Comparison of ENCODE assay signal across 16 cellular contexts in genomic region chr12:48352157-48352775, GRCh38. TPM values are rescaled to one million over a fixed set of nuclear protein-coding genes. Genes with fewer than 3 reads are reported as not detected.
DNase-seq lines count a peak whose midpoint lies in the region; ATAC-seq, FAIRE-seq and TF ChIP-seq lines count a peak whose summit lies in the region.
"Had no signal": no experiment of that assay in that cellular context is flagged by ENCODE, and none has a peak within 500 bp of the region (broad histone marks: within the 10 kb centered on the region; RNA-seq: fewer than 3 reads in every experiment).

No MANE protein-coding gene starts in this region.

- no peak for FAIRE-seq in HepG2 (lab: Jason Lieb, UNC)
- FAIRE-seq: RCC 7860 had no signal

- no TSS peak for BruUV-seq in HepG2 (replicated peaks; lab: Mats Ljungman, UMichigan)

- peaks cover 33% of the 10 kb centered on the region in 2 donors for H3K4me1 Mint-ChIP-seq in natural killer cell

- H3K27ac Mint-ChIP-seq in natural killer cell, result peak overlapping the region; percentile 62 to 98
- H3K27ac Mint-ChIP-seq: activated CD4-positive, alpha-beta memory T cell treated with anti-CD3 and anti-CD28 coated beads, Interleukin-2, amount 10 ng/mL, durations not matched to agents 7 days and 5 days had no signal

- TF ChIP-seq RAD21 in HepG2 (CRISPR knock-in tag; IDR thresholded peaks at IDR 0.05), result no peak

- ATAC-seq in HepG2, result no peak
- ATAC-seq in right lobe of liver, result no peak
- ATAC-seq in natural killer cell, result no peak
- no peak for ATAC-seq in HG02973 (IDR thresholded peaks at IDR 0.05; ENCODE audit: unreplicated experiment)
- no peak for ATAC-seq in HG02852 (IDR thresholded peaks at IDR 0.05; ENCODE audit: unreplicated experiment)
- ATAC-seq: left cardiac atrium had no signal

- no peak overlapping the region for H2AFZ ChIP-seq in HepG2 (ENCODE audit: low read length)

- H3K9ac ChIP-seq in HepG2 (ENCODE audit: insufficient read depth, low read depth, low read length), result no peak overlapping the region

- H3K9me3 ChIP-seq in HepG2 (ENCODE audit: low read length) (no peaks in the 10 kb centered on the region), right lobe of liver (no peaks in the 10 kb centered on the region)
- H3K9me3 ChIP-seq: esophagus squamous epithelium had no signal

- peaks cover 35% of the 10 kb centered on the region for H3K4me1 ChIP-seq in HepG2 (ENCODE audit: insufficient read depth, low read length)
- peaks cover 0 to 12% (median 3%) of the 10 kb centered on the region in 4 donors for H3K4me1 ChIP-seq in right lobe of liver

- H3K27ac ChIP-seq in HepG2 (ENCODE audit: extremely low read length, insufficient read depth, low read length), result no peak overlapping the region
- H3K27ac ChIP-seq in right lobe of liver, result no peak overlapping the region
- peak overlapping the region; percentile 91 for H3K27ac ChIP-seq in VCaP

- CTCF ChIA-PET in HepG2 (lab: Yijun Ruan, JAX; ENCODE audit: low intra/inter-chr PET ratio, low total read pairs), result no interaction called here

- H3K9me3 Mint-ChIP-seq in natural killer cell, result no peaks in the 10 kb centered on the region
- H3K9me3 Mint-ChIP-seq: activated CD4-positive, alpha-beta memory T cell treated with anti-CD3 and anti-CD28 coated beads, Interleukin-2, amount 10 ng/mL, durations not matched to agents 7 days and 5 days had no signal

- TF ChIP-seq POLR2A in HepG2 (IDR thresholded peaks at IDR 0.05; ENCODE audit: insufficient read depth in 1 of 2, low read depth in 2 of 2, low read length in 2 of 2) (no peak), right lobe of liver (IDR thresholded peaks at IDR 0.05) (no peak)

- TF ChIP-seq CTCF in HepG2 (CRISPR knock-in tag; IDR thresholded peaks at IDR 0.05) (no peak), right lobe of liver (IDR thresholded peaks at IDR 0.05) (no peak), VCaP (conservative IDR thresholded peaks at IDR 0.05) (no peak), natural killer cell (IDR thresholded peaks at IDR 0.05) (no peak)

- H3K36me3 ChIP-seq in HepG2 (replicated peaks in 1 of 2; ENCODE audit: control insufficient read depth in 1 of 2, insufficient read depth in 2 of 2, low read length in 2 of 2) (0 out of 5 replicates have a peak, but pooled peaks cover 0 to 6% of the 10 kb centered on the region in 2 experiments), right lobe of liver (peaks cover 0 to 7% (median 0%) of the 10 kb centered on the region in 4 donors)

- H3K4me3 ChIP-seq in HepG2 (replicated peaks in 1 of 3; ENCODE audit: insufficient read depth in 1 of 3, low read depth in 2 of 3, low read length in 3 of 3) (no peak overlapping the region), right lobe of liver (no peak overlapping the region)

- intact Hi-C loops in HepG2 (cut with micrococcal nuclease; ENCODE audit: unreplicated experiment), result no loop called here
- intact Hi-C loops in right lobe of liver (cut with DNase I), result no loop called here
- intact Hi-C loops in natural killer cell (cut with micrococcal nuclease), result no loop called here

- peak overlapping the region; percentile 22 for H3K4me3 Mint-ChIP-seq in natural killer cell

- no peaks in the 10 kb centered on the region for H3K27me3 Mint-ChIP-seq in natural killer cell (ENCODE audit: low read depth in 2 of 2)

- DNase-seq in HepG2 (ENCODE audit: low spot score), result no peak
- DNase-seq in right lobe of liver, result no peak
- DNase-seq in natural killer cell, result no peak
- no peak for DNase-seq in effector CD4-positive, alpha-beta T cell
- no peak for DNase-seq in NCI-H748 (lab: John Stamatoyannopoulos, UW; ENCODE audit: unreplicated experiment)
- DNase-seq: activated CD4-positive, alpha-beta memory T cell treated with anti-CD3 and anti-CD28 coated beads, Interleukin-2, amount 10 ng/mL, durations not matched to agents 7 days and 5 days; amniotic stem cell; esophagus squamous epithelium; hippocampal formation; left cardiac atrium; NCI-H187 treated with DMSO at 0.1 percent for 48 hours; NCI-H524 had no signal

- WGBS in HepG2 (ENCODE audit: low lambda C conversion rate), result 92% methylated on average over 11 of the region's 11 CpGs
- 94% methylated on average over 7 of the region's 11 CpGs for WGBS in right lobe of liver (ENCODE audit: insufficient coverage, low coverage, low lambda C conversion rate, missing lambda C conversion rate)

- H3K27me3 ChIP-seq in HepG2 (ENCODE audit: control insufficient read depth in 1 of 2, insufficient read depth in 2 of 2, low read length in 2 of 2), result no peaks in the 10 kb centered on the region; a peak in 1 of 5 replicates
- no peaks in the 10 kb centered on the region for H3K27me3 ChIP-seq in right lobe of liver
- H3K27me3 ChIP-seq: esophagus squamous epithelium had no signal

- TF ChIP-seq EP300 in HepG2 (IDR thresholded peaks at IDR 0.05; ENCODE audit: low read depth in 2 of 2, low read length in 2 of 2), result no peak
- no peak for TF ChIP-seq EP300 in HepG2 (CRISPR knock-in tag; IDR thresholded peaks at IDR 0.05; ENCODE audit: borderline replicate concordance)

- H3K36me3 Mint-ChIP-seq in natural killer cell, result no peaks in the 10 kb centered on the region

- in situ Hi-C loops in HepG2 (cut with HindIII; ENCODE audit: extremely low pct_ligation_motif_present, low pct_unique_long_range_greater_than_20kb), result no loop called here

- peak overlapping the region; percentile 93; the same call in 1 of the 2 replicates for H3K4me2 ChIP-seq in HepG2 (ENCODE audit: low read depth, low read length)

- H4K20me1 ChIP-seq in HepG2 (ENCODE audit: insufficient read depth, low read length), result no peaks in the 10 kb centered on the region

- H3K79me2 ChIP-seq in HepG2 (ENCODE audit: insufficient read depth, low read length), result no peaks in the 10 kb centered on the region

- POLR2A ChIA-PET in HepG2 (lab: Yijun Ruan, JAX), result no interaction called here

TF ChIP-seq in HepG2, 621 proteins besides CTCF, POLR2A, EP300 and RAD21 (continues in another document):
- TF ChIP-seq TEAD2 (CRISPR knock-in tag; IDR thresholded peaks at IDR 0.05) (no peak), ZNF205 (CRISPR knock-in tag; IDR thresholded peaks at IDR 0.05) (no peak), MBD4 (IDR thresholded peaks at IDR 0.05; ENCODE audit: borderline replicate concordance, low read length) (no peak), ZKSCAN8 (CRISPR knock-in tag; IDR thresholded peaks at IDR 0.05; ENCODE audit: borderline replicate concordance) (no peak)

RNA-seq across cellular contexts. Expression of gene ZNF641, which starts 1.5 kb away (rescaled TPM):
- total RNA-seq in HepG2 (2016; rRNA removed; fragmentation: Illumina TruSeq; extraction: Trizol) (6.6 and 7.7 TPM in 2 replicates), right lobe of liver (1 to 10 TPM; 6.5 to 8.4 (median 7.2) TPM), natural killer cell (10 to 100 TPM; 44.0 to 51.4 (median 48.8) TPM)
- total RNA-seq in HepG2 (2016; cell fraction: cytosol; rRNA removed; fragmentation: Illumina TruSeq; extraction: Trizol; ENCODE audit: low read depth), result 1.9 and 2.0 TPM in 2 replicates
- 7.2 and 8.6 TPM in 2 replicates for total RNA-seq in HepG2 (2016; cell fraction: insoluble cytoplasmic fraction; rRNA removed; fragmentation: Illumina TruSeq; extraction: Trizol)
- total RNA-seq in HepG2 (2016; cell fraction: membrane; rRNA removed; fragmentation: Illumina TruSeq; extraction: Trizol), result 8.1 and 8.6 TPM in 2 replicates
- total RNA-seq in HepG2 (2016; cell fraction: nucleus; rRNA removed; fragmentation: Illumina TruSeq; extraction: Trizol), result 6.9 and 7.9 TPM in 2 replicates
- 4.4 and 4.9 TPM in 2 replicates for polyA plus RNA-seq in HepG2 (2011; rRNA removed)
- polyA plus RNA-seq in HepG2 (2011; cell fraction: cytosol; rRNA removed), result 2.6 and 3.4 TPM in 2 replicates
- 6.1 and 9.1 TPM in 2 replicates for polyA plus RNA-seq in HepG2 (2011; cell fraction: nucleus; rRNA removed)
- polyA plus RNA-seq in HepG2 (2012), result 3.3 and 3.7 TPM in 2 replicates
- 1.4 TPM in 2 replicates for polyA plus RNA-seq in HepG2 (2016; cell fraction: cytosol; fragmentation: Illumina TruSeq; extraction: Trizol; ENCODE audit: low read depth)
- polyA plus RNA-seq in HepG2 (2016; cell fraction: insoluble cytoplasmic fraction; fragmentation: Illumina TruSeq; extraction: Trizol; ENCODE audit: low read depth), result 4.4 and 5.3 TPM in 2 replicates
- 3.3 and 3.7 TPM in 2 replicates for polyA plus RNA-seq in HepG2 (2016; cell fraction: membrane; fragmentation: Illumina TruSeq; extraction: Trizol; ENCODE audit: low read depth)
- polyA plus RNA-seq in HepG2 (2016; cell fraction: nucleus; fragmentation: Illumina TruSeq; extraction: Trizol; ENCODE audit: insufficient read depth, low read depth), result 5.0 and 8.2 TPM in 2 replicates
- polyA minus RNA-seq in HepG2 (2011; rRNA and poly(A)+ RNA removed; ENCODE audit: low replicate concordance), result 8.5 and 35.7 TPM in 2 replicates
- polyA minus RNA-seq in HepG2 (2011; cell fraction: cytosol; rRNA and poly(A)+ RNA removed), result 3.3 and 4.2 TPM in 2 replicates
- 11.2 and 23.7 TPM in 2 replicates for polyA minus RNA-seq in HepG2 (2011; cell fraction: nucleus; rRNA and poly(A)+ RNA removed)
